21 cellular contexts compared by ENCODE assay signal in the genomic region with DNA sequence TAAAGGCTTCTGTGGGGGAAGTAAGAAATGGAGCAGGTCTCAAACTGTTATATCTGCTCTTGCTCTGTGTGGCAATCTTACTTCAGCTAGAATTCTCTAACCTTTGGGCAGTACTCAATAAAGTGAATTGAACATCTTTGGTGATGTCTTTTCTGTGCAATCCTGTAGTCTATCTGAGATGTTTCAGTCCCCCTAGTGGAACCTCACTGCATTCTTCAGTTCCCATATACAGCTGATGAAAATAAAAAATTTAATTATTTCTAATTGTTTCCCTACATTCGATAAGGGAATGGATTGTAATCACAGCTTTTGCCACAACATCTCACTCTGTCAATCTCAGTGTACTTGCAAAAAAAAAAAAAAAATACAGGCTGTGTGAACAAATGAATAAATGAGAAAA.
A peak's percentile ranks its signal among the peaks of the same experiment; 100 is the strongest.
DNase-seq lines count a peak whose midpoint lies in the region; ATAC-seq and TF ChIP-seq lines count a peak whose summit lies in the region.
"Had no signal": no experiment of that assay in that cellular context is flagged by ENCODE, and none has a peak within 500 bp of the region (broad histone marks: within the 10 kb centered on the region; RNA-seq: fewer than 3 reads in every experiment).

No MANE protein-coding gene starts in this region.

- H3K23ac ChIP-seq in mesenchymal stem cell (ENCODE audit: low read length in 2 of 2), result no peak overlapping the region

- H3K4me1 ChIP-seq in BE2C (peaks cover 4% of the 10 kb centered on the region; the same call in 1 of the 2 replicates), HCT116 (ENCODE audit: control insufficient read depth in 1 of 2, insufficient read depth in 2 of 2, low read length in 2 of 2) (no peaks in the 10 kb centered on the region), PC-9 (replicated peaks; ENCODE audit: insufficient read depth) (no peaks in the 10 kb centered on the region), hepatocyte (ENCODE audit: insufficient read depth) (no peaks in the 10 kb centered on the region), mesenchymal stem cell (ENCODE audit: control insufficient read depth, insufficient read depth, low read depth, low read length) (no peaks in the 10 kb centered on the region)
- H3K4me1 ChIP-seq: testis had no signal

- H3K9ac ChIP-seq in HCT116 (ENCODE audit: low read length), result no peak overlapping the region
- no peak overlapping the region for H3K9ac ChIP-seq in mesenchymal stem cell (ENCODE audit: low read length)

- no peaks in the 10 kb centered on the region for H3K9me2 ChIP-seq in HCT116 (ENCODE audit: insufficient read depth)
- no peaks in the 10 kb centered on the region for H3K9me2 ChIP-seq in PC-9 (ENCODE audit: insufficient read depth)
- H3K9me2 ChIP-seq in hepatocyte (replicated peaks; ENCODE audit: insufficient read depth), result no peaks in the 10 kb centered on the region

- no peak for TF ChIP-seq POLR2A in HCT116 (IDR thresholded peaks at IDR 0.05; ENCODE audit: borderline replicate concordance, extremely low read depth, insufficient read depth, insufficient read length)

- DNase-seq in BE2C, result no peak
- peak; percentile 0 for DNase-seq in HCT116 (ENCODE audit: low read depth, low spot score)
- no peak for DNase-seq in PC-9
- DNase-seq in hepatocyte (ENCODE audit: low spot score), result no peak
- no peak for DNase-seq in NCI-H1417 treated with DMSO at 0.1 percent for 48 hours (lab: John Stamatoyannopoulos, UW)
- no peak for DNase-seq in GOT3 (lab: John Stamatoyannopoulos, UW)
- DNase-seq in globus pallidus (ENCODE audit: low spot score), result no peak
- DNase-seq in mesenchymal stem cell, result no peak
- DNase-seq: activated CD4-positive, alpha-beta memory T cell treated with anti-CD3 and anti-CD28 coated beads for 36 hours; activated naive CD4-positive, alpha-beta T cell; anterior cingulate cortex; CD8-positive, alpha-beta memory T cell; effector CD4-positive, alpha-beta T cell; EL; head of caudate nucleus; NCI-H345; nucleus accumbens; retina; SIG-M5; T-helper 17 cell; testis had no signal

- H2BK12ac ChIP-seq in mesenchymal stem cell (ENCODE audit: low read length in 2 of 2), result no peak overlapping the region

- H3K36me3 ChIP-seq in BE2C (no peaks in the 10 kb centered on the region), HCT116 (ENCODE audit: control insufficient read depth in 1 of 2, insufficient read depth in 2 of 2, low read length in 2 of 2) (no peaks in the 10 kb centered on the region), PC-9 (ENCODE audit: low read depth) (no peaks in the 10 kb centered on the region), hepatocyte (replicated peaks; ENCODE audit: insufficient read depth, low read depth) (no peaks in the 10 kb centered on the region), mesenchymal stem cell (ENCODE audit: control insufficient read depth in 1 of 2, insufficient read depth in 2 of 2, low read depth in 1 of 2, low read length in 2 of 2) (no peaks in the 10 kb centered on the region)

- no peak overlapping the region for H3K27ac ChIP-seq in HCT116 (ENCODE audit: low read depth, low read length)
- H3K27ac ChIP-seq in PC-9, result no peak overlapping the region
- H3K27ac ChIP-seq in hepatocyte, result no peak overlapping the region
- no peak overlapping the region for H3K27ac ChIP-seq in mesenchymal stem cell (ENCODE audit: low read length, poor library complexity, severe bottlenecking)
- H3K27ac ChIP-seq: testis had no signal

- intact Hi-C loops in HCT116 (cut with micrococcal nuclease) (loop anchor here (5.0 kb wide), 1 partner anchor 480 kb away; no protein-coding TSS in a partner anchor), PC-9 (cut with micrococcal nuclease; ENCODE audit: unreplicated experiment) (no loop called here)

- no peak overlapping the region for H3K14ac ChIP-seq in mesenchymal stem cell (ENCODE audit: low read length in 2 of 2)

- no peak overlapping the region for H3K18ac ChIP-seq in mesenchymal stem cell (ENCODE audit: low read depth in 1 of 2, low read length in 2 of 2)

- H3K4me2 ChIP-seq in HCT116 (ENCODE audit: low read length), result no peak overlapping the region
- H3K4me2 ChIP-seq in PC-9, result no peak overlapping the region
- no peak overlapping the region for H3K4me2 ChIP-seq in hepatocyte
- H3K4me2 ChIP-seq in mesenchymal stem cell (ENCODE audit: low read length, poor library complexity, severe bottlenecking), result no peak overlapping the region

- POLR2A ChIA-PET in HCT116 (lab: Charles Lee), result interaction anchor here (0.7 kb wide), 1 partner anchor 926 kb away, joined by 3 read pairs; no protein-coding TSS in a partner anchor
- POLR2A ChIA-PET in PC-9 (lab: Charles Lee; ENCODE audit: unreplicated experiment), result interaction anchor here (0.5 kb wide), 1 partner anchor 12 kb away, joined by 3 read pairs; no protein-coding TSS in a partner anchor

- RAD21 ChIA-PET in HCT116 (lab: Charles Lee; ENCODE audit: low non-redundant PET in 1 of 2, low total read pairs in 2 of 2, uncharacterized antibody in 2 of 2, unreplicated experiment in 2 of 2), result interaction anchor here in 1 of 2 experiments (0.7 kb wide), 1 partner anchor 286 kb away, joined by 3 read pairs; no protein-coding TSS in a partner anchor

- H3K79me1 ChIP-seq in mesenchymal stem cell (replicated peaks; ENCODE audit: low read length, poor library complexity, severe bottlenecking), result no peaks in the 10 kb centered on the region

- peak; percentile 58 for TF ChIP-seq CTCF in BE2C (IDR thresholded peaks at IDR 0.05; ENCODE audit: low read depth, low read length)
- peak in 2 of 3 experiments; percentile 43 to 45; a peak in 4 of 6 replicates for TF ChIP-seq CTCF in HCT116 (IDR thresholded peaks at IDR 0.05 in 2 of 3, conservative IDR thresholded peaks at IDR 0.05 in 1 of 3; ENCODE audit: borderline replicate concordance in 1 of 3, insufficient read depth in 1 of 3, low read depth in 2 of 3, low read length in 2 of 3)
- peak; percentile 51 for TF ChIP-seq CTCF in PC-9 (conservative IDR thresholded peaks at IDR 0.05)
- TF ChIP-seq CTCF in hepatocyte (IDR thresholded peaks at IDR 0.05; ENCODE audit: poor library complexity), result peak; percentile 28

- H4K8ac ChIP-seq in mesenchymal stem cell (ENCODE audit: low read length), result no peak overlapping the region

- no peak overlapping the region for H3K4me3 ChIP-seq in BE2C (ENCODE audit: low read depth, low read length)
- H3K4me3 ChIP-seq in HCT116 (replicated peaks in 1 of 2; ENCODE audit: low read depth in 1 of 2, low read length in 2 of 2), result no peak overlapping the region
- H3K4me3 ChIP-seq in PC-9, result no peak overlapping the region
- no peak overlapping the region for H3K4me3 ChIP-seq in hepatocyte
- H3K4me3 ChIP-seq in mesenchymal stem cell (ENCODE audit: insufficient read depth in 1 of 2, low read depth in 1 of 2, low read length in 2 of 2), result no peak overlapping the region
- H3K4me3 ChIP-seq: testis had no signal

- 95% methylated on average over 1 of the region's 1 CpG for WGBS in hepatocyte (ENCODE audit: low lambda C conversion rate, missing lambda C conversion rate)
- no CpG with 5 or more reads among the region's 1 CpG for WGBS in mesenchymal stem cell

- H3K27me3 ChIP-seq in BE2C, result no peaks in the 10 kb centered on the region
- H3K27me3 ChIP-seq in HCT116 (ENCODE audit: insufficient read depth, low read length), result no peaks in the 10 kb centered on the region
- H3K27me3 ChIP-seq in PC-9 (ENCODE audit: insufficient read depth, low read depth), result no peaks in the 10 kb centered on the region
- no peaks in the 10 kb centered on the region for H3K27me3 ChIP-seq in hepatocyte
- H3K27me3 ChIP-seq in mesenchymal stem cell (ENCODE audit: control insufficient read depth in 1 of 2, insufficient read depth in 1 of 2, low read length in 2 of 2), result no peaks in the 10 kb centered on the region
- H3K27me3 ChIP-seq: testis had no signal

- H2BK120ac ChIP-seq in mesenchymal stem cell (ENCODE audit: low read depth, low read length), result no peak overlapping the region

- H3K9me3 ChIP-seq in BE2C (no peaks in the 10 kb centered on the region), HCT116 (ENCODE audit: control insufficient read depth in 1 of 2, insufficient read depth in 1 of 2, low read depth in 1 of 2, low read length in 2 of 2) (no peaks in the 10 kb centered on the region), PC-9 (ENCODE audit: insufficient read depth, low read depth) (no peaks in the 10 kb centered on the region), hepatocyte (ENCODE audit: low read depth) (no peaks in the 10 kb centered on the region), mesenchymal stem cell (ENCODE audit: control insufficient read depth, low read length) (no peaks in the 10 kb centered on the region)
- H3K9me3 ChIP-seq: testis had no signal

- H4K20me1 ChIP-seq in HCT116 (ENCODE audit: insufficient read depth) (no peaks in the 10 kb centered on the region), PC-9 (ENCODE audit: insufficient read depth) (no peaks in the 10 kb centered on the region), hepatocyte (ENCODE audit: insufficient read depth, poor library complexity, severe bottlenecking) (no peaks in the 10 kb centered on the region)

- BruUV-seq in HCT116 (replicated peaks; lab: Mats Ljungman, UMichigan) (no TSS peak), PC-9 (replicated peaks; lab: Mats Ljungman, UMichigan) (no TSS peak)

- H2BK5ac ChIP-seq in mesenchymal stem cell (ENCODE audit: low read depth, low read length, poor library complexity, severe bottlenecking), result no peak overlapping the region

- no peak overlapping the region for H3K4ac ChIP-seq in mesenchymal stem cell (ENCODE audit: low read depth in 1 of 2, low read length in 2 of 2)

- ATAC-seq in HCT116, result peak; percentile 60
- ATAC-seq: T-helper 17 cell had no signal

- no peak overlapping the region for H2AK5ac ChIP-seq in mesenchymal stem cell (ENCODE audit: low read length, severe bottlenecking)

- no peak overlapping the region for H4K91ac ChIP-seq in mesenchymal stem cell (ENCODE audit: low read length)

- TF ChIP-seq RAD21 in HCT116 (IDR thresholded peaks at IDR 0.05; ENCODE audit: low read depth), result peak; percentile 15; the same call in 1 of the 2 replicates

- H3F3A ChIP-seq in PC-9 (ENCODE audit: insufficient read depth, low read depth), result no peaks in the 10 kb centered on the region

- CTCF ChIA-PET in HCT116 (lab: Charles Lee), result interaction anchor here (0.5 to 1.1 kb wide), 5 partner anchors 9 to 432 kb away, joined by 3 to 4 read pairs (median 3); no protein-coding TSS in a partner anchor
- CTCF ChIA-PET in PC-9 (lab: Charles Lee), result interaction anchor here (0.6 kb wide), 1 partner anchor 31 kb away, joined by 7 read pairs; no protein-coding TSS in a partner anchor

- H3K79me2 ChIP-seq in HCT116 (ENCODE audit: insufficient read depth, low read length) (no peaks in the 10 kb centered on the region), PC-9 (ENCODE audit: low read depth) (no peaks in the 10 kb centered on the region), hepatocyte (no peaks in the 10 kb centered on the region)

- H2BK15ac ChIP-seq in mesenchymal stem cell (ENCODE audit: low read depth, poor library complexity, severe bottlenecking), result no peak overlapping the region

- H2AFZ ChIP-seq in HCT116 (ENCODE audit: low read depth, low read length, poor library complexity, severe bottlenecking) (no peak overlapping the region), PC-9 (no peak overlapping the region), hepatocyte (no peak overlapping the region), mesenchymal stem cell (ENCODE audit: low read depth, low read length) (no peak overlapping the region)
